16 cellular contexts compared by ENCODE assay signal in the genomic region with DNA sequence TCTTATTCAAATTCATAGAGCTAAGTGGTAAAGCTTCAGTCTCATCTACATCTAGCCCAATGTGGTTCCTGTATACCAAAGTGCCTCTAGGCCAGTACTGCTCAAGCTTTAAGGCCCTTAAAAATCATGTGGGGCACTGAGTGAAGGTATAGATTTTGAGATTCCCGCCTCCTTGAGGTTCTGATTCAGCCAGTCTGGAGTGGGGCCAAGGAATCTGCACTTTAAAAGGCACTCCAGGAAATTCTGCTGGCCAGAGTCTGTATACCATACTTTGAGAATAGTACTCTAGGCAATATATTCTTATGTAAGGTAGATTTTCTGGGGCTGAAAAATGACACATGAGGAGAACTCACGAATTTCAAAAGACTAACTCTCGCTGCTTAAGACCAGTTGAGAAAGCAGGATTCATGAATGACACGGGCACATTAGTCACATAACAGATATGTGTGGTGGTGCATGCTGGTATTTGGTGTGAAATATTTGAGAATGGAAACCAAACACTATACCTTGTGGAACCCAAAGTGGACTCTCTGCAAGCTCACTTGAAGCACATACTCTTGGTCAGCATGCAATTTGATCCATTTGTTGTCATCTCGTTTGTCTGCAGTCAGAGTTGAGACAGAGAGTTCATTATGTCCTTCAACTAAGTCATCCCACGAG. TPM values are rescaled to one million over a fixed set of nuclear protein-coding genes. Genes with fewer than 3 reads are reported as not detected.
A peak's percentile ranks its signal among the peaks of the same experiment; 100 is the strongest.
DNase-seq lines count a peak whose midpoint lies in the region; TF ChIP-seq lines count a peak whose summit lies in the region.
"Had no signal": no experiment of that assay in that cellular context is flagged by ENCODE, and none has a peak within 500 bp of the region (broad histone marks: within the 10 kb centered on the region; RNA-seq: fewer than 3 reads in every experiment).

No MANE protein-coding gene starts in this region.

- H3K4me2 ChIP-seq in fibroblast of lung (ENCODE audit: extremely low read depth, insufficient read depth, low read length) = no peak overlapping the region

- TF ChIP-seq CTCF in fibroblast of lung (conservative IDR thresholded peaks at IDR 0.05 in 1 of 2, IDR thresholded peaks at IDR 0.05 in 1 of 2; ENCODE audit: low read depth in 1 of 2, low read length in 2 of 2) (no peak), dorsolateral prefrontal cortex (IDR thresholded peaks at IDR 0.05 in 54 of 56, conservative IDR thresholded peaks at IDR 0.05 in 2 of 56; ENCODE audit: low read depth in 1 of 56, partially characterized antibody in 56 of 56) (no peak)

- H3K9me3 ChIP-seq in SJSA1 (replicated peaks) (no peaks in the 10 kb centered on the region), fibroblast of lung (ENCODE audit: control insufficient read depth, insufficient read depth, low read depth, low read length) (no peaks in the 10 kb centered on the region)
- H3K9me3 ChIP-seq: Peyer's patch, stomach had no signal

- intact Hi-C loops in dorsolateral prefrontal cortex (cut with DNase I) = no loop called here

- H3K36me3 ChIP-seq in SJSA1 (peaks cover 31% of the 10 kb centered on the region), fibroblast of lung (ENCODE audit: control insufficient read depth, insufficient read depth, low read length) (no peaks in the 10 kb centered on the region)

- no peak overlapping the region for H3K4me3 ChIP-seq in SJSA1
- no peak overlapping the region for H3K4me3 ChIP-seq in fibroblast of lung (replicated peaks in 1 of 4; ENCODE audit: control extremely low read depth in 1 of 4, insufficient read depth in 1 of 4, low read depth in 3 of 4, low read length in 4 of 4)
- no peak overlapping the region for H3K4me3 ChIP-seq in skeletal muscle cell (ENCODE audit: low read depth, low read length)
- H3K4me3 ChIP-seq in dorsolateral prefrontal cortex = no peak overlapping the region
- H3K4me3 ChIP-seq: Peyer's patch, stomach had no signal

- H4K20me1 ChIP-seq in fibroblast of lung (ENCODE audit: control insufficient read depth, extremely low read depth, insufficient read depth, low read length) = no peaks in the 10 kb centered on the region

- H3K9ac ChIP-seq in fibroblast of lung (ENCODE audit: insufficient read depth, low read length) = no peak overlapping the region

- H3K4me1 ChIP-seq in SJSA1 (replicated peaks) = peaks cover 10% of the 10 kb centered on the region
- H3K4me1 ChIP-seq in fibroblast of lung (ENCODE audit: control insufficient read depth, extremely low read depth, insufficient read depth, low read length) = no peaks in the 10 kb centered on the region
- H3K4me1 ChIP-seq: Peyer's patch, stomach had no signal

- H3K27me3 ChIP-seq in SJSA1 (replicated peaks) (no peaks in the 10 kb centered on the region), fibroblast of lung (ENCODE audit: control insufficient read depth, insufficient read depth, low read length) (no peaks in the 10 kb centered on the region), dorsolateral prefrontal cortex (no peaks in the 10 kb centered on the region)
- H3K27me3 ChIP-seq: Peyer's patch, stomach had no signal

- H2AFZ ChIP-seq in fibroblast of lung (ENCODE audit: low read length) = no peak overlapping the region

- no peaks in the 10 kb centered on the region for H3K79me2 ChIP-seq in fibroblast of lung (ENCODE audit: control insufficient read depth, insufficient read depth, low read length)

- H3K27ac ChIP-seq in SJSA1 (peak overlapping the region; percentile 17; the same call in 1 of the 2 replicates), fibroblast of lung (ENCODE audit: insufficient read depth, low read length) (no peak overlapping the region), dorsolateral prefrontal cortex (no peak overlapping the region)
- H3K27ac ChIP-seq: Peyer's patch, stomach had no signal

- DNase-seq in HS-27A (ENCODE audit: low read depth) (peak; percentile 62), SJSA1 (ENCODE audit: low read depth in 1 of 2, low spot score in 2 of 2) (peak in 1 of 2 experiments; percentile 27), fibroblast of lung (ENCODE audit: low read depth in 2 of 2) (peak; percentile 9 to 85), skeletal muscle cell (ENCODE audit: low read depth) (peak; percentile 56), NCI-H2107 (lab: John Stamatoyannopoulos, UW) (no peak), dorsolateral prefrontal cortex (no peak)
- DNase-seq in activated CD4-positive, alpha-beta T cell treated with anti-CD3 and anti-CD28 coated beads, Interleukin-2, amount 50 U/mL, for 1 hour = no peak
- DNase-seq: activated naive CD4-positive, alpha-beta T cell treated with anti-CD3 and anti-CD28 coated beads, Interleukin-2, amount 50 U/mL, for 16 hours; CD8-positive, alpha-beta T cell; GDM1; Karpas-422; left colon; NCI-H146; Peyer's patch; stomach had no signal

RNA-seq across cellular contexts. Expression of a gene that starts 47.6 kb away (rescaled TPM):
- total RNA-seq in SJSA1 (2014; rRNA removed; shearing (Covaris generic)) = 1.1 and 1.6 TPM in 2 replicates
- total RNA-seq in fibroblast of lung (not detected in 2 replicates), dorsolateral prefrontal cortex (not detected)
- polyA plus RNA-seq in fibroblast of lung = not detected in 2 replicates
- polyA plus RNA-seq in fibroblast of lung (2012) = not detected in 2 replicates
- polyA minus RNA-seq in fibroblast of lung (ENCODE audit: low replicate concordance) = not detected in 2 replicates
- total RNA-seq: CD8-positive, alpha-beta T cell; left colon; posterior vena cava had no signal
- polyA plus RNA-seq: stomach had no signal

Comparison
In these comparisons a context has a peak if more than half of its experiments do, and no peak if none do; other contexts are left out.
1. DNase-seq: peak in HS-27A (single experiment), fibroblast of lung (2 of 2) and skeletal muscle cell (single experiment); none in NCI-H2107 (single experiment), dorsolateral prefrontal cortex (0 of 10) and activated CD4-positive, alpha-beta T cell treated with anti-CD3 and anti-CD28 coated beads, Interleukin-2, amount 50 U/mL, for 1 hour (single experiment).